In the genomic region with DNA sequence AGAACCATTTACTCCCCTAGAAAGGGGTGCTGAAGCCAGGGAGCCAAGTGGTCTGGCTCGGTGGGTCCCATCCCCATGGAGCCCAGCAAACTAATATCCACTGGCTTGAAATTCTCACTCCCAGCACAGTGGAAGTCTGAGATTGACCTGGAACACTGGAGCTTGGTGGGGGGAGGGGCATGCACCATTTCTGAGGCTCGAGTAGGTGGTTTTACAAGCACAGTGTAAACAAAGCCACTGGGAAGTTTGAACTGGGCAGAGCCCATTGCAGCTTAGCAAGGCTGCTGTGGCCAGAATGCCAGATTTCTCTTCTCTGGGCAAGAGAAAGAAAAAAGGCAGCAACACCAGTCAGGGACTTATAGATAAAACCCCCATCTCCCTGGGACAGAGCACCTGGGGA, we compare ENCODE assay signal across 16 cellular contexts.
DNase-seq lines count a peak whose midpoint lies in the region; ATAC-seq and TF ChIP-seq lines count a peak whose summit lies in the region.
"Had no signal": no experiment of that assay in that cellular context is flagged by ENCODE, and none has a peak within 500 bp of the region (broad histone marks: within the 10 kb centered on the region; RNA-seq: fewer than 3 reads in every experiment).

No MANE protein-coding gene starts in this region.

- CTCF ChIA-PET in activated CD8-positive, alpha-beta T cell treated with anti-CD3 and anti-CD28 coated beads, Interleukin-2, amount 10 ng/mL, durations not matched to agents 7 days and 5 days (lab: Charles Lee), result no interaction called here

- DNase-seq in HuH-7 (ENCODE audit: low spot score) (peak; percentile 11), hepatocyte (ENCODE audit: low spot score) (peak; percentile 54), neural progenitor cell (ENCODE audit: low spot score) (no peak), mesenteric fat pad (ENCODE audit: low spot score) (no peak)
- DNase-seq in activated CD8-positive, alpha-beta T cell treated with anti-CD3 and anti-CD28 coated beads, Interleukin-2, amount 10 ng/mL, durations not matched to agents 7 days and 5 days, result no peak
- DNase-seq: CD8-positive, alpha-beta memory T cell; H7; Kasumi-1; NCI-H2029 treated with DMSO at 0.1 percent for 48 hours; Peyer's patch; SK-N-SH had no signal

- H3K27ac ChIP-seq in C4-2B (peak overlapping the region; percentile 47), hepatocyte (no peak overlapping the region), neural progenitor cell (no peak overlapping the region)
- H3K27ac ChIP-seq: BLaER1, Peyer's patch had no signal

- H3K79me2 ChIP-seq in hepatocyte, result no peaks in the 10 kb centered on the region
- H3K79me2 ChIP-seq in neural progenitor cell (ENCODE audit: low read depth), result no peaks in the 10 kb centered on the region

- no peak overlapping the region for H3K4me3 Mint-ChIP-seq in neural progenitor cell
- H3K4me3 Mint-ChIP-seq in activated CD8-positive, alpha-beta T cell treated with anti-CD3 and anti-CD28 coated beads, Interleukin-2, amount 10 ng/mL, durations not matched to agents 7 days and 5 days, result no peak overlapping the region
- H3K4me3 Mint-ChIP-seq: IgD-negative memory B cell had no signal

- H3K9ac ChIP-seq in neural progenitor cell, result no peak overlapping the region
- H3K9ac ChIP-seq: BLaER1, SK-N-SH had no signal

- H3K4me2 ChIP-seq in hepatocyte (no peak overlapping the region), neural progenitor cell (no peak overlapping the region)
- H3K4me2 ChIP-seq: BLaER1, SK-N-SH had no signal

- no peaks in the 10 kb centered on the region for H3K9me3 ChIP-seq in hepatocyte (ENCODE audit: low read depth)
- no peaks in the 10 kb centered on the region for H3K9me3 ChIP-seq in neural progenitor cell (ENCODE audit: low read depth)
- H3K9me3 ChIP-seq: BLaER1, Peyer's patch had no signal

- POLR2A ChIA-PET in activated CD8-positive, alpha-beta T cell treated with anti-CD3 and anti-CD28 coated beads, Interleukin-2, amount 10 ng/mL, durations not matched to agents 7 days and 5 days (lab: Charles Lee), result no interaction called here

- H2AFZ ChIP-seq in hepatocyte (no peak overlapping the region), neural progenitor cell (replicated peaks) (peak overlapping the region; percentile 50)

- no peak overlapping the region for H3K27ac Mint-ChIP-seq in neural progenitor cell
- H3K27ac Mint-ChIP-seq in activated CD8-positive, alpha-beta T cell treated with anti-CD3 and anti-CD28 coated beads, Interleukin-2, amount 10 ng/mL, durations not matched to agents 7 days and 5 days, result no peak overlapping the region
- H3K27ac Mint-ChIP-seq: CD8-positive, alpha-beta memory T cell; IgD-negative memory B cell had no signal

- no peaks in the 10 kb centered on the region for H3F3A ChIP-seq in neural progenitor cell (ENCODE audit: low read depth)

- H3K4me3 ChIP-seq in hepatocyte (no peak overlapping the region), neural progenitor cell (no peak overlapping the region)
- H3K4me3 ChIP-seq: BLaER1, Peyer's patch had no signal

- no peak for TF ChIP-seq POLR2A in GM18505 (IDR thresholded peaks at IDR 0.05; ENCODE audit: borderline replicate concordance, extremely low read depth, insufficient read depth, insufficient read length)

- no peak for TF ChIP-seq CTCF in C4-2B (conservative IDR thresholded peaks at IDR 0.05)
- TF ChIP-seq CTCF in hepatocyte (IDR thresholded peaks at IDR 0.05; ENCODE audit: poor library complexity), result no peak
- no peak for TF ChIP-seq CTCF in neural progenitor cell (IDR thresholded peaks at IDR 0.05)

- no peaks in the 10 kb centered on the region for H3K9me2 ChIP-seq in hepatocyte (replicated peaks; ENCODE audit: insufficient read depth)
- H3K9me2 ChIP-seq: SK-N-SH had no signal

- H4K20me1 ChIP-seq in hepatocyte (ENCODE audit: insufficient read depth, poor library complexity, severe bottlenecking) (no peaks in the 10 kb centered on the region), neural progenitor cell (ENCODE audit: low read depth) (no peaks in the 10 kb centered on the region)
- H4K20me1 ChIP-seq: BLaER1 had no signal

- peaks cover 2% of the 10 kb centered on the region for H3K27me3 Mint-ChIP-seq in neural progenitor cell (ENCODE audit: insufficient read depth, low read depth)
- no peaks in the 10 kb centered on the region for H3K27me3 Mint-ChIP-seq in activated CD8-positive, alpha-beta T cell treated with anti-CD3 and anti-CD28 coated beads, Interleukin-2, amount 10 ng/mL, durations not matched to agents 7 days and 5 days (ENCODE audit: low read depth)
- H3K27me3 Mint-ChIP-seq: IgD-negative memory B cell had no signal

- H3K36me3 Mint-ChIP-seq in neural progenitor cell, result no peaks in the 10 kb centered on the region
- H3K36me3 Mint-ChIP-seq in activated CD8-positive, alpha-beta T cell treated with anti-CD3 and anti-CD28 coated beads, Interleukin-2, amount 10 ng/mL, durations not matched to agents 7 days and 5 days (ENCODE audit: low read depth), result no peaks in the 10 kb centered on the region
- H3K36me3 Mint-ChIP-seq: IgD-negative memory B cell had no signal

- H3K36me3 ChIP-seq in hepatocyte (replicated peaks; ENCODE audit: insufficient read depth, low read depth), result no peaks in the 10 kb centered on the region
- no peaks in the 10 kb centered on the region for H3K36me3 ChIP-seq in neural progenitor cell
- H3K36me3 ChIP-seq: BLaER1, Peyer's patch had no signal

- ATAC-seq in GM18505 (IDR thresholded peaks at IDR 0.05; ENCODE audit: unreplicated experiment), result no peak
- no peak for ATAC-seq in activated CD8-positive, alpha-beta T cell treated with anti-CD3 and anti-CD28 coated beads, Interleukin-2, amount 10 ng/mL, durations not matched to agents 7 days and 5 days
- ATAC-seq: Right ventricle myocardium inferior had no signal

- 47% methylated on average over 2 of the region's 2 CpGs for WGBS in hepatocyte (ENCODE audit: low lambda C conversion rate, missing lambda C conversion rate)

- H3K4me1 Mint-ChIP-seq in neural progenitor cell, result no peaks in the 10 kb centered on the region
- no peaks in the 10 kb centered on the region for H3K4me1 Mint-ChIP-seq in activated CD8-positive, alpha-beta T cell treated with anti-CD3 and anti-CD28 coated beads, Interleukin-2, amount 10 ng/mL, durations not matched to agents 7 days and 5 days (ENCODE audit: low read depth)
- H3K4me1 Mint-ChIP-seq: CD8-positive, alpha-beta memory T cell; IgD-negative memory B cell had no signal

- no peaks in the 10 kb centered on the region for H3K27me3 ChIP-seq in hepatocyte
- no peaks in the 10 kb centered on the region for H3K27me3 ChIP-seq in neural progenitor cell
- H3K27me3 ChIP-seq: BLaER1, Peyer's patch had no signal

- peaks cover 3% of the 10 kb centered on the region for H3K4me1 ChIP-seq in hepatocyte (ENCODE audit: insufficient read depth)
- H3K4me1 ChIP-seq in neural progenitor cell, result no peaks in the 10 kb centered on the region
- H3K4me1 ChIP-seq: BLaER1, Peyer's patch had no signal

- H3K9me3 Mint-ChIP-seq in neural progenitor cell, result peaks cover 29% of the 10 kb centered on the region
- H3K9me3 Mint-ChIP-seq in activated CD8-positive, alpha-beta T cell treated with anti-CD3 and anti-CD28 coated beads, Interleukin-2, amount 10 ng/mL, durations not matched to agents 7 days and 5 days (ENCODE audit: insufficient read depth), result no peaks in the 10 kb centered on the region

Comparison
In these comparisons a context has a peak if more than half of its experiments do, and no peak if none do; other contexts are left out.
1. DNase-seq: peak in HuH-7 (single experiment) and hepatocyte (single experiment); none in neural progenitor cell (single experiment), mesenteric fat pad (single experiment) and activated CD8-positive, alpha-beta T cell treated with anti-CD3 and anti-CD28 coated beads, Interleukin-2, amount 10 ng/mL, durations not matched to agents 7 days and 5 days (single experiment).